Comparison of ENCODE assay signal across 18 cellular contexts in the genomic region with DNA sequence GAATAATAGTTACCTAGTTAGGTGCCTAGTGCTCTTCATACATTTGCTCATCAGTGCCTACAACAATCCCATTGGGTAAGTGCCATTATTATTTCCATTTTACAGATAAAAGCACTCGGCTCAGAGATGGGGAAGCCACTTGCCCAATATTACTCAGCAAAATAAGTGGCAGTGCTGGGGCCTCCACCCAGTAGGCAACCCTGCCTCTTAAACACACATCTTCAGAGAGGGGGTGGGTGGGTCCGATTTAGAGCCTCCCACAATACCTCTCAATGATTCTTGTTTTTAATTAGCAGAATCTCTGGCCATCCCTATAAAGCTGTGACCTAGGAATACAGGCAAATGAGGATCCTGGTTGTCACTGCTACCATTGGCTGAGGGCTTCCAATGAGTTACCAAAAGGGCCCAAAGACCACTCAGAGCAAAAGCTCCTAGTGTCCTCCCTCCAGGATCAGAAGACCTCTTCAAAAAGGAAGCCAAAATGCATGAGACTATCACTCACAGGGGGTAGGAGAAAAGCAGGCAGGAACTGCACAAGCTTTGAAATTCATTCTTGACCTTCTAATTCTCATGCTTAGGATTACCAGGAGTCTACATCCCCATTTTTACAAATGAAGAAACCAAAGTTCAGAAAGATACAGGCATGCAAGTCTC. TPM values are rescaled to one million over a fixed set of nuclear protein-coding genes. Genes with fewer than 3 reads are reported as not detected.
DNase-seq lines count a peak whose midpoint lies in the region; ATAC-seq and TF ChIP-seq lines count a peak whose summit lies in the region.
"Had no signal": no experiment of that assay in that cellular context is flagged by ENCODE, and none has a peak within 500 bp of the region (broad histone marks: within the 10 kb centered on the region; RNA-seq: fewer than 3 reads in every experiment).

No MANE protein-coding gene starts in this region.

- H3K36me3 ChIP-seq in HUES6 (ENCODE audit: control insufficient read depth, insufficient read depth, low read length) (no peaks in the 10 kb centered on the region), left lung (no peaks in the 10 kb centered on the region), stomach (no peaks in the 10 kb centered on the region)

- H3K4me3 ChIP-seq in GM08714 (ENCODE audit: low read length) (peak overlapping the region; percentile 8; the same call in 1 of the 2 replicates), HUES6 (ENCODE audit: low read depth, low read length) (peak overlapping the region; percentile 12; the same call in 1 of the 2 replicates), left lung (no peak overlapping the region), stomach (no peak overlapping the region)

- H3K27ac Mint-ChIP-seq in osteocyte (ENCODE audit: unreplicated experiment): no peak overlapping the region
- H3K27ac Mint-ChIP-seq: HFFc6 had no signal

- H3K4me1 ChIP-seq in HUES6 (ENCODE audit: control insufficient read depth, insufficient read depth, low read length) (peaks cover 41% of the 10 kb centered on the region), left lung (no peaks in the 10 kb centered on the region), stomach (no peaks in the 10 kb centered on the region)

- TF ChIP-seq POLR2A in stomach (IDR thresholded peaks at IDR 0.05): no peak

- H3K27me3 Mint-ChIP-seq in osteocyte (ENCODE audit: unreplicated experiment): no peaks in the 10 kb centered on the region

- intact Hi-C loops in left lung (cut with DNase I): no loop called here
- intact Hi-C loops in stomach (cut with DNase I; ENCODE audit: low total_unique reads): no loop called here

- H3K36me3 Mint-ChIP-seq in osteocyte (ENCODE audit: unreplicated experiment): no peaks in the 10 kb centered on the region
- H3K36me3 Mint-ChIP-seq: brain had no signal

- H3K9me3 Mint-ChIP-seq in osteocyte (ENCODE audit: unreplicated experiment): no peaks in the 10 kb centered on the region
- H3K9me3 Mint-ChIP-seq: brain, HFFc6 had no signal

- H3K9me3 ChIP-seq in HUES6 (ENCODE audit: control insufficient read depth, insufficient read depth, low read depth, low read length) (no peaks in the 10 kb centered on the region), left lung (no peaks in the 10 kb centered on the region), stomach (no peaks in the 10 kb centered on the region)

- peaks cover 9% of the 10 kb centered on the region for H3K4me1 Mint-ChIP-seq in osteocyte (ENCODE audit: unreplicated experiment)

- DNase-seq in left lung (no peak), stomach (no peak), osteocyte (ENCODE audit: extremely low spot score, unreplicated experiment) (no peak), foreskin melanocyte (no peak), cerebellar cortex (ENCODE audit: low spot score) (no peak)
- DNase-seq: activated gamma-delta T cell treated with Interleukin-2 at 50 U/mL for 16 hours; effector CD4-positive, alpha-beta T cell; foreskin fibroblast; HFFc6; NCI-H187 treated with DMSO at 0.1 percent for 48 hours; NCI-H774; SIG-M5; stimulated activated CD8-positive, alpha-beta memory T cell treated with anti-CD3 and anti-CD28 coated beads, Interleukin-4, amount 100 ng/mL, for 48 hours had no signal

- no peak overlapping the region for H3K4me3 Mint-ChIP-seq in osteocyte (ENCODE audit: unreplicated experiment)
- H3K4me3 Mint-ChIP-seq: HFFc6 had no signal

- H3K27ac ChIP-seq in HUES6 (ENCODE audit: low read depth, low read length): peak overlapping the region; percentile 52; the same call in 1 of the 2 replicates
- H3K27ac ChIP-seq in left lung: no peak overlapping the region
- no peak overlapping the region for H3K27ac ChIP-seq in stomach

- TF ChIP-seq CTCF in left lung (IDR thresholded peaks at IDR 0.05): no peak
- TF ChIP-seq CTCF in stomach (IDR thresholded peaks at IDR 0.05): no peak
- TF ChIP-seq CTCF in osteocyte (IDR thresholded peaks at IDR 0.05): no peak

- H3K27me3 ChIP-seq in HUES6 (ENCODE audit: control insufficient read depth, insufficient read depth, low read length): no peaks in the 10 kb centered on the region
- no peaks in the 10 kb centered on the region for H3K27me3 ChIP-seq in left lung
- H3K27me3 ChIP-seq in stomach: no peaks in the 10 kb centered on the region

- peak; percentile 28 for ATAC-seq in GM21447 (IDR thresholded peaks at IDR 0.05; ENCODE audit: unreplicated experiment)
- ATAC-seq in left lung: peak; percentile 21

- peak overlapping the region; percentile 28 for H3K9ac ChIP-seq in HUES6 (ENCODE audit: low read length)

- 50 to 64% (median 52%) methylated on average over 2 of the region's 2 CpGs for WGBS in stomach, 5 donors

- no peak for TF ChIP-seq EP300 in stomach (IDR thresholded peaks at IDR 0.05)

RNA-seq across cellular contexts. Expression of gene UBE2D2, which starts 36.1 kb away (rescaled TPM):
- 100 to 1,000 TPM; 122 to 125 TPM for total RNA-seq in left lung
- 100 to 1,000 TPM in 1 of 5 donors, 10 to 100 TPM in 4; 29.8 to 220 (median 76.0) TPM for total RNA-seq in stomach
- polyA plus RNA-seq in stomach: 100 to 1,000 TPM in 1 of 3 donors, 10 to 100 TPM in 2; 66.4 to 106 (median 75.1) TPM
- total RNA-seq in osteocyte: 114 and 127 TPM in 2 replicates

RNA-seq across cellular contexts. Expression of gene STING1, which starts 42.5 kb away (rescaled TPM):
- 100 to 1,000 TPM in 1 of 2 donors, 10 to 100 TPM in 1; 100.0 to 105 TPM for total RNA-seq in left lung
- 10 to 100 TPM in 3 of 5 donors, 1 to 10 TPM in 2; 6.1 to 16.2 (median 11.1) TPM for total RNA-seq in stomach
- 10 to 100 TPM in 2 of 3 donors, 1 to 10 TPM in 1; 8.8 to 23.7 (median 22.3) TPM for polyA plus RNA-seq in stomach
- total RNA-seq in osteocyte: 61.6 and 73.0 TPM in 2 replicates

RNA-seq across cellular contexts. Expression of gene SMIM33, which starts 54.3 kb away (rescaled TPM):
- total RNA-seq in left lung: not detected
- total RNA-seq in stomach: under 1 TPM in 1 of 5 donors, not detected in 4; 0.87 TPM
- polyA plus RNA-seq in stomach: under 1 TPM in 2 of 3 donors, not detected in 1; 0.13 to 0.46 TPM
- total RNA-seq in osteocyte: not detected in 2 replicates
- total RNA-seq: HFFc6, urinary bladder had no signal
- polyA plus RNA-seq: urinary bladder had no signal

Comparison
In these comparisons a context has a peak if more than half of its experiments do, and no peak if none do; other contexts are left out.
1. H3K4me3 ChIP-seq: peak in GM08714 (single experiment) and HUES6 (single experiment); none in left lung (0 of 2) and stomach (0 of 4).